ENCODE assay signal across 21 cellular contexts in genomic region chr3:13846716-13847570, GRCh38. TPM values are rescaled to one million over a fixed set of nuclear protein-coding genes. Genes with fewer than 3 reads are reported as not detected.
DNase-seq lines count a peak whose midpoint lies in the region; ATAC-seq and TF ChIP-seq lines count a peak whose summit lies in the region.
"Had no signal": no experiment of that assay in that cellular context is flagged by ENCODE, and none has a peak within 500 bp of the region (broad histone marks: within the 10 kb centered on the region; RNA-seq: fewer than 3 reads in every experiment).

No MANE protein-coding gene starts in this region.

- TF ChIP-seq POLR2A in IMR-90 (IDR thresholded peaks at IDR 0.05; ENCODE audit: low read depth, low read length) = no peak

- H3K27ac Mint-ChIP-seq in CD4-positive, alpha-beta T cell = peak overlapping the region; percentile 17
- H3K27ac Mint-ChIP-seq in WTC11 (no peak overlapping the region), neural progenitor cell (peak overlapping the region; percentile 90)
- no peak overlapping the region for H3K27ac Mint-ChIP-seq in activated CD4-positive, alpha-beta T cell treated with anti-CD3 and anti-CD28 coated beads, Interleukin-2, amount 10 ng/mL, durations not matched to agents 7 days and 5 days

- ATAC-seq in CD4-positive, alpha-beta T cell (ENCODE audit: poor library complexity) = no peak
- ATAC-seq in IMR-90 (ENCODE audit: low read depth) (no peak), WTC11 (peak; percentile 36; the same call in 1 of the 2 replicates), GM19467 (IDR thresholded peaks at IDR 0.05; ENCODE audit: unreplicated experiment) (no peak)
- ATAC-seq: A549 had no signal

- no peaks in the 10 kb centered on the region for H3K27me3 Mint-ChIP-seq in CD4-positive, alpha-beta T cell
- H3K27me3 Mint-ChIP-seq in WTC11 (ENCODE audit: low read depth) (no peaks in the 10 kb centered on the region; the same call in 1 of the 2 replicates), neural progenitor cell (ENCODE audit: insufficient read depth, low read depth) (peaks cover 10% of the 10 kb centered on the region)
- no peaks in the 10 kb centered on the region for H3K27me3 Mint-ChIP-seq in activated CD4-positive, alpha-beta T cell treated with anti-CD3 and anti-CD28 coated beads, Interleukin-2, amount 10 ng/mL, durations not matched to agents 7 days and 5 days

- H2AK5ac ChIP-seq in IMR-90 (ENCODE audit: low read depth, low read length) = no peak overlapping the region

- H3K4me3 ChIP-seq in IMR-90 (ENCODE audit: insufficient read depth, low read depth, low read length) = no peak overlapping the region
- H3K4me3 ChIP-seq in neural progenitor cell = no peak overlapping the region
- H3K4me3 ChIP-seq: A549, MG63 had no signal

- no peaks in the 10 kb centered on the region for H3K9me3 ChIP-seq in CD4-positive, alpha-beta T cell (ENCODE audit: control insufficient read depth, low read length)
- H3K9me3 ChIP-seq in IMR-90 (ENCODE audit: control insufficient read depth, insufficient read depth, low read length) = peaks cover 2% of the 10 kb centered on the region; the same call in 1 of the 2 replicates
- H3K9me3 ChIP-seq in neural progenitor cell (ENCODE audit: low read depth) = no peaks in the 10 kb centered on the region
- H3K9me3 ChIP-seq: A549, MG63 had no signal

- H2AFZ ChIP-seq in IMR-90 (replicated peaks; ENCODE audit: low read length, poor library complexity) (peak overlapping the region; percentile 51), neural progenitor cell (replicated peaks) (no peak overlapping the region)

- no peak overlapping the region for H3K23ac ChIP-seq in IMR-90 (ENCODE audit: low read depth, low read length)

- no peak overlapping the region for H3K4ac ChIP-seq in IMR-90 (ENCODE audit: low read depth, low read length)

- no peaks in the 10 kb centered on the region for H3F3A ChIP-seq in neural progenitor cell (ENCODE audit: low read depth)

- H3K4me2 ChIP-seq in IMR-90 (ENCODE audit: low read depth, low read length) (no peak overlapping the region), neural progenitor cell (no peak overlapping the region)
- H3K4me2 ChIP-seq: A549 had no signal

- H4K8ac ChIP-seq in IMR-90 (ENCODE audit: low read depth in 2 of 2, low read length in 2 of 2) = no peak overlapping the region

- H3K4me3 Mint-ChIP-seq in CD4-positive, alpha-beta T cell = no peak overlapping the region
- H3K4me3 Mint-ChIP-seq in WTC11 (no peak overlapping the region), neural progenitor cell (no peak overlapping the region)
- H3K4me3 Mint-ChIP-seq in activated CD4-positive, alpha-beta T cell treated with anti-CD3 and anti-CD28 coated beads, Interleukin-2, amount 10 ng/mL, durations not matched to agents 7 days and 5 days = no peak overlapping the region
- H3K4me3 Mint-ChIP-seq: CD4-positive, alpha-beta memory T cell had no signal

- H2BK5ac ChIP-seq in IMR-90 (ENCODE audit: low read depth, low read length, poor library complexity, severe bottlenecking) = no peak overlapping the region

- H3K4me1 Mint-ChIP-seq in CD4-positive, alpha-beta T cell (ENCODE audit: low read depth) = peaks cover 35% of the 10 kb centered on the region
- H3K4me1 Mint-ChIP-seq in WTC11 (peaks cover 13% of the 10 kb centered on the region), neural progenitor cell (peaks cover 15% of the 10 kb centered on the region)
- H3K4me1 Mint-ChIP-seq in activated CD4-positive, alpha-beta T cell treated with anti-CD3 and anti-CD28 coated beads, Interleukin-2, amount 10 ng/mL, durations not matched to agents 7 days and 5 days = no peaks in the 10 kb centered on the region

- no peak for TF ChIP-seq CTCF in CD4-positive, alpha-beta T cell (IDR thresholded peaks at IDR 0.05)
- TF ChIP-seq CTCF in IMR-90 (conservative IDR thresholded peaks at IDR 0.05; ENCODE audit: low read depth, low read length) (no peak), WTC11 (IDR thresholded peaks at IDR 0.05) (no peak), neural progenitor cell (IDR thresholded peaks at IDR 0.05) (no peak)

- H3K56ac ChIP-seq in IMR-90 (ENCODE audit: extremely low read depth, insufficient read depth, low read length) = no peak overlapping the region

- no peak overlapping the region for H2BK20ac ChIP-seq in IMR-90 (ENCODE audit: low read depth, low read length)

- no peak overlapping the region for H3K14ac ChIP-seq in IMR-90 (replicated peaks; ENCODE audit: low read depth, low read length)

- dilution Hi-C loops in IMR-90 (cut with HindIII; ENCODE audit: low sequenced_read_pairs, unreplicated experiment) = no loop called here

- intact Hi-C loops in CD4-positive, alpha-beta T cell (cut with DNase I, micrococcal nuclease) = no loop called here
- intact Hi-C loops in IMR-90 (cut with micrococcal nuclease) = no loop called here

- no peaks in the 10 kb centered on the region for H3K79me1 ChIP-seq in IMR-90 (ENCODE audit: low read depth in 1 of 2, low read length in 2 of 2)

- no peak overlapping the region for H3K18ac ChIP-seq in IMR-90 (ENCODE audit: low read depth, low read length)

- H3K9ac ChIP-seq in IMR-90 (ENCODE audit: low read depth, low read length) = no peak overlapping the region
- H3K9ac ChIP-seq in neural progenitor cell = no peak overlapping the region

- H3K36me3 Mint-ChIP-seq in CD4-positive, alpha-beta T cell (ENCODE audit: low read depth) = peaks cover 51% of the 10 kb centered on the region
- H3K36me3 Mint-ChIP-seq in WTC11 = no peaks in the 10 kb centered on the region
- H3K36me3 Mint-ChIP-seq in neural progenitor cell = no peaks in the 10 kb centered on the region
- no peaks in the 10 kb centered on the region for H3K36me3 Mint-ChIP-seq in activated CD4-positive, alpha-beta T cell treated with anti-CD3 and anti-CD28 coated beads, Interleukin-2, amount 10 ng/mL, durations not matched to agents 7 days and 5 days (ENCODE audit: low read depth)

- no peaks in the 10 kb centered on the region for H3K36me3 ChIP-seq in IMR-90 (ENCODE audit: control insufficient read depth, insufficient read depth, low read length)
- H3K36me3 ChIP-seq in neural progenitor cell = no peaks in the 10 kb centered on the region
- H3K36me3 ChIP-seq: MG63 had no signal

- no peaks in the 10 kb centered on the region for H3K27me3 ChIP-seq in CD4-positive, alpha-beta T cell (ENCODE audit: control insufficient read depth, insufficient read depth, low read length)
- H3K27me3 ChIP-seq in IMR-90 (ENCODE audit: control insufficient read depth, insufficient read depth, low read length) = no peaks in the 10 kb centered on the region
- no peaks in the 10 kb centered on the region for H3K27me3 ChIP-seq in neural progenitor cell
- H3K27me3 ChIP-seq: MG63 had no signal

- H3K4me1 ChIP-seq in IMR-90 (ENCODE audit: control insufficient read depth, insufficient read depth, low read length) (no peaks in the 10 kb centered on the region), neural progenitor cell (no peaks in the 10 kb centered on the region)
- H3K4me1 ChIP-seq: A549 had no signal

- in situ Hi-C loops in IMR-90 (cut with MboI; ENCODE audit: low sequenced_read_pairs) = no loop called here

- no peak for TF ChIP-seq RAD21 in IMR-90 (IDR thresholded peaks at IDR 0.05; ENCODE audit: low read length)

- no TSS peak for BruUV-seq in IMR-90 (replicated peaks; lab: Mats Ljungman, UMichigan)

- H3K9me1 ChIP-seq in IMR-90 (ENCODE audit: insufficient read depth, low read length) = no peaks in the 10 kb centered on the region

- POLR2A ChIA-PET in CD4-positive, alpha-beta T cell (lab: Charles Lee) = interaction anchor here (1.0 kb wide), 1 partner anchor 49 kb away, joined by 3 read pairs; no protein-coding TSS in a partner anchor
- POLR2A ChIA-PET in IMR-90 (lab: Charles Lee; ENCODE audit: unreplicated experiment) = no interaction called here
- POLR2A ChIA-PET in WTC11 (lab: Charles Lee) = no interaction called here
- POLR2A ChIA-PET in activated CD4-positive, alpha-beta T cell treated with anti-CD3 and anti-CD28 coated beads, Interleukin-2, amount 10 ng/mL, durations not matched to agents 7 days and 5 days (lab: Charles Lee) = no interaction called here

- no peak overlapping the region for H2BK120ac ChIP-seq in IMR-90 (ENCODE audit: low read depth, low read length)

- 20% methylated on average over 1 of the region's 16 CpGs; no CpG with 5 or more reads in 1 of the 2 experiments for WGBS in IMR-90 (ENCODE audit: extremely low coverage in 2 of 2, insufficient read length in 1 of 2), 2 experiments

- no peak overlapping the region for H2BK15ac ChIP-seq in IMR-90 (ENCODE audit: low read depth, low read length)

- no peaks in the 10 kb centered on the region for H3K79me2 ChIP-seq in neural progenitor cell (ENCODE audit: low read depth)

- DNase-seq in CD4-positive, alpha-beta T cell = no peak
- no peak for DNase-seq in IMR-90
- no peak for DNase-seq in WTC11 (ENCODE audit: low spot score)
- DNase-seq in neural progenitor cell (ENCODE audit: low spot score) = no peak
- no peak for DNase-seq in activated CD4-positive, alpha-beta T cell treated with anti-CD3 and anti-CD28 coated beads, Interleukin-2, amount 10 ng/mL, durations not matched to agents 7 days and 5 days
- DNase-seq in T1000 (lab: John Stamatoyannopoulos, UW) = no peak
- DNase-seq in HCEC 1CT = no peak
- DNase-seq: CD4-positive, alpha-beta memory T cell; DMS153; GDM1; Kasumi-1; MG63; NCI-H1105; NCI-H2081 treated with DMSO at 0.1 percent for 48 hours; NK-92 treated with Interleukin-12 subunit alpha and Interleukin-12 subunit beta, amount 100 ng/mL, for 24 hours; SIG-M5 had no signal

- CTCF ChIA-PET in CD4-positive, alpha-beta T cell (lab: Charles Lee) = no interaction called here
- CTCF ChIA-PET in IMR-90 (lab: Yijun Ruan, JAX) (no interaction called here), WTC11 (lab: Charles Lee) (interaction anchor here (0.6 to 1.7 kb wide), 5 partner anchors 34 to 189 kb away, joined by 3 to 6 read pairs (median 3); partner anchors contain the start of gene WNT7A)
- CTCF ChIA-PET in activated CD4-positive, alpha-beta T cell treated with anti-CD3 and anti-CD28 coated beads, Interleukin-2, amount 10 ng/mL, durations not matched to agents 7 days and 5 days (lab: Charles Lee) = interaction anchor here (0.5 to 0.7 kb wide), 2 partner anchors 13 to 872 kb away, joined by 3 to 5 read pairs; no protein-coding TSS in a partner anchor

- no peak overlapping the region for H4K5ac ChIP-seq in IMR-90 (ENCODE audit: low read depth, low read length)

- no peaks in the 10 kb centered on the region for H4K20me1 ChIP-seq in IMR-90 (ENCODE audit: insufficient read depth, low read length)
- no peaks in the 10 kb centered on the region for H4K20me1 ChIP-seq in neural progenitor cell (ENCODE audit: low read depth)

- no peak overlapping the region for H3K27ac ChIP-seq in CD4-positive, alpha-beta T cell (ENCODE audit: low read depth, low read length)
- no peak overlapping the region for H3K27ac ChIP-seq in IMR-90 (ENCODE audit: insufficient read depth, low read length)
- H3K27ac ChIP-seq in neural progenitor cell = no peak overlapping the region
- H3K27ac ChIP-seq: A549 had no signal

- H2AK9ac ChIP-seq in IMR-90 (replicated peaks; ENCODE audit: low read depth, low read length, poor library complexity) = no peak overlapping the region

- no peak overlapping the region for H4K91ac ChIP-seq in IMR-90 (ENCODE audit: insufficient read depth, low read depth, low read length)

- H3K9me3 Mint-ChIP-seq in CD4-positive, alpha-beta T cell = no peaks in the 10 kb centered on the region
- H3K9me3 Mint-ChIP-seq in WTC11 (no peaks in the 10 kb centered on the region), neural progenitor cell (no peaks in the 10 kb centered on the region)
- no peaks in the 10 kb centered on the region for H3K9me3 Mint-ChIP-seq in activated CD4-positive, alpha-beta T cell treated with anti-CD3 and anti-CD28 coated beads, Interleukin-2, amount 10 ng/mL, durations not matched to agents 7 days and 5 days

RNA-seq across cellular contexts. Expression of gene WNT7A, which starts 32.9 kb away (rescaled TPM):
- 10 to 100 TPM; 22.4 to 24.7 TPM for total RNA-seq in CD4-positive, alpha-beta T cell
- total RNA-seq in IMR-90 (2012; rRNA removed) (not detected in 2 replicates), WTC11 (2021) (0.04 to 0.07 TPM in 2 of 3 replicates, not detected in the other), neural progenitor cell (ENCODE audit: low replicate concordance) (not detected in 2 replicates)
- not detected in 2 replicates for polyA plus RNA-seq in IMR-90 (2012; rRNA removed)
- polyA plus RNA-seq in IMR-90 (2012; cell fraction: cytosol; rRNA removed) = not detected in 2 replicates
- not detected in 2 replicates for polyA plus RNA-seq in IMR-90 (2012; cell fraction: nucleus; rRNA removed; ENCODE audit: low replicate concordance)
- total RNA-seq in activated CD4-positive, alpha-beta T cell treated with anti-CD3 and anti-CD28 coated beads, Interleukin-2, amount 10 ng/mL, durations not matched to agents 7 days and 5 days = under 1 TPM; 0.20 to 0.29 TPM
- total RNA-seq: NCI-H460, OCI-LY7 had no signal
- polyA plus RNA-seq: BJ had no signal

Comparison
In these comparisons a context has a peak if more than half of its experiments do, and no peak if none do; other contexts are left out.
1. H3K27ac Mint-ChIP-seq: peak in CD4-positive, alpha-beta T cell (single experiment) and neural progenitor cell (single experiment); none in WTC11 (single experiment) and activated CD4-positive, alpha-beta T cell treated with anti-CD3 and anti-CD28 coated beads, Interleukin-2, amount 10 ng/mL, durations not matched to agents 7 days and 5 days (single experiment).
2. RNA of gene WNT7A, which starts 32.9 kb away (total RNA-seq): 22.4 to 24.7 TPM in CD4-positive, alpha-beta T cell; 0.20 to 0.29 TPM in activated CD4-positive, alpha-beta T cell treated with anti-CD3 and anti-CD28 coated beads, Interleukin-2, amount 10 ng/mL, durations not matched to agents 7 days and 5 days, 0.04 to 0.07 TPM in WTC11, not detected in IMR-90 and not detected in neural progenitor cell; every median in the first group is over 10 times any median in the second.
3. CTCF ChIA-PET loops: an anchor here in WTC11 (0.6 to 1.7 kb wide) and activated CD4-positive, alpha-beta T cell treated with anti-CD3 and anti-CD28 coated beads, Interleukin-2, amount 10 ng/mL, durations not matched to agents 7 days and 5 days (0.5 to 0.7 kb wide); none called in CD4-positive, alpha-beta T cell and IMR-90.